Comparison of ENCODE assay signal across 1 cellular context in genomic region chr12:70507442-70507841, GRCh38.
TF ChIP-seq lines count a peak whose summit lies in the region.

No MANE protein-coding gene starts in this region.

TF ChIP-seq in GM23338, 12 proteins besides CTCF, POLR2A, EP300 and RAD21 (continued from another document):
- TF ChIP-seq REST (IDR thresholded peaks at IDR 0.05; ENCODE audit: unreplicated experiment) = no peak
- TF ChIP-seq ETS1 (IDR thresholded peaks at IDR 0.05) = no peak
- no peak for TF ChIP-seq EZH2 (IDR thresholded peaks at IDR 0.05; ENCODE audit: low read depth, unreplicated experiment)
- TF ChIP-seq EZH2phosphoT487 (IDR thresholded peaks at IDR 0.05; ENCODE audit: unreplicated experiment) = no peak
- no peak for TF ChIP-seq CREB1 (CRISPR knock-in tag; IDR thresholded peaks at IDR 0.05; ENCODE audit: low read depth)
- TF ChIP-seq ZNF462 (CRISPR knock-in tag; IDR thresholded peaks at IDR 0.05) = peak; percentile 84
- no peak for TF ChIP-seq ZNF331 (CRISPR knock-in tag; IDR thresholded peaks at IDR 0.05; ENCODE audit: low read depth)
- TF ChIP-seq STAT1 (IDR thresholded peaks at IDR 0.05; ENCODE audit: unreplicated experiment) = no peak
- TF ChIP-seq POLR2AphosphoS5 (IDR thresholded peaks at IDR 0.05; ENCODE audit: low read depth) = no peak
- no peak for TF ChIP-seq ZNF114 (CRISPR knock-in tag; IDR thresholded peaks at IDR 0.05)
- TF ChIP-seq JUNB (IDR thresholded peaks at IDR 0.05; ENCODE audit: unreplicated experiment) = no peak
